Comparison of ENCODE assay signal across 8 cellular contexts in genomic region chr4:77861500-77861899, GRCh38. TPM values are rescaled to one million over a fixed set of nuclear protein-coding genes. Genes with fewer than 3 reads are reported as not detected.
DNase-seq lines count a peak whose midpoint lies in the region; ATAC-seq and TF ChIP-seq lines count a peak whose summit lies in the region.

No MANE protein-coding gene starts in this region.

- H3K9me3 ChIP-seq in vagina, result no peaks in the 10 kb centered on the region

- H3K36me3 Mint-ChIP-seq in activated naive CD8-positive, alpha-beta T cell treated with anti-CD3 and anti-CD28 coated beads, Interleukin-2, amount 50 U/mL, for 24 hours (ENCODE audit: low read depth), result peaks cover 21% of the 10 kb centered on the region
- peaks cover 5% of the 10 kb centered on the region for H3K36me3 Mint-ChIP-seq in memory B cell

- peak overlapping the region; percentile 100 for H3K27ac Mint-ChIP-seq in activated naive CD8-positive, alpha-beta T cell treated with anti-CD3 and anti-CD28 coated beads, Interleukin-2, amount 50 U/mL, for 24 hours
- peak overlapping the region; percentile 100 for H3K27ac Mint-ChIP-seq in memory B cell

- ATAC-seq in activated naive CD8-positive, alpha-beta T cell treated with anti-CD3 and anti-CD28 coated beads, Interleukin-2, amount 50 U/mL, for 24 hours, result peak; percentile 60
- no peak for ATAC-seq in memory B cell (ENCODE audit: low read depth)
- no peak for ATAC-seq in HG02981 (IDR thresholded peaks at IDR 0.05; ENCODE audit: unreplicated experiment)
- ATAC-seq in HG03457 (IDR thresholded peaks at IDR 0.05; ENCODE audit: unreplicated experiment), result no peak

- H3K4me1 Mint-ChIP-seq in activated naive CD8-positive, alpha-beta T cell treated with anti-CD3 and anti-CD28 coated beads, Interleukin-2, amount 50 U/mL, for 24 hours, result peaks cover 75% of the 10 kb centered on the region
- H3K4me1 Mint-ChIP-seq in memory B cell, result peaks cover 32% of the 10 kb centered on the region

- intact Hi-C loops in vagina (cut with DNase I), result loop anchor here (5.0 kb wide), 1 partner anchor 39 kb away; no protein-coding TSS in a partner anchor

- peaks cover 3% of the 10 kb centered on the region for H3K27me3 Mint-ChIP-seq in activated naive CD8-positive, alpha-beta T cell treated with anti-CD3 and anti-CD28 coated beads, Interleukin-2, amount 50 U/mL, for 24 hours
- H3K27me3 Mint-ChIP-seq in memory B cell, result no peaks in the 10 kb centered on the region

- no peaks in the 10 kb centered on the region for H3K36me3 ChIP-seq in vagina

- no peaks in the 10 kb centered on the region for H3K9me3 Mint-ChIP-seq in activated naive CD8-positive, alpha-beta T cell treated with anti-CD3 and anti-CD28 coated beads, Interleukin-2, amount 50 U/mL, for 24 hours
- no peaks in the 10 kb centered on the region for H3K9me3 Mint-ChIP-seq in memory B cell

- H3K4me3 Mint-ChIP-seq in activated naive CD8-positive, alpha-beta T cell treated with anti-CD3 and anti-CD28 coated beads, Interleukin-2, amount 50 U/mL, for 24 hours, result peak overlapping the region; percentile 95
- peak overlapping the region; percentile 91 for H3K4me3 Mint-ChIP-seq in memory B cell

- DNase-seq in stimulated activated CD4-positive, alpha-beta T cell treated with anti-CD3 and anti-CD28 coated beads, Interleukin-1b, Interleukin-23, amount 100 ng/mL, for 48 hours, result peak; percentile 41
- no peak for DNase-seq in stimulated activated CD4-positive, alpha-beta T cell treated with anti-CD3 and anti-CD28 coated beads, Interleukin-2, amount 100 ng/mL, for 48 hours
- DNase-seq in activated naive CD8-positive, alpha-beta T cell treated with anti-CD3 and anti-CD28 coated beads, Interleukin-2, amount 50 U/mL, for 24 hours, result no peak
- DNase-seq in memory B cell (ENCODE audit: low spot score in 2 of 2) (no peak), vagina (ENCODE audit: extremely low spot score in 2 of 2) (no peak), NCI-H1105 (lab: John Stamatoyannopoulos, UW) (no peak)

- H3K4me3 ChIP-seq in vagina, result peak overlapping the region; percentile 75 to 83

- no peaks in the 10 kb centered on the region for H3K27me3 ChIP-seq in vagina

- no peak for TF ChIP-seq POLR2A in vagina (IDR thresholded peaks at IDR 0.05)

- H3K27ac ChIP-seq in vagina, result peak overlapping the region; percentile 96

- TF ChIP-seq CTCF in vagina (IDR thresholded peaks at IDR 0.05), result no peak

- H3K4me1 ChIP-seq in vagina, result peaks cover 24% of the 10 kb centered on the region

RNA-seq across cellular contexts. Expression of gene MRPL1, which starts 1.1 kb away (rescaled TPM):
- 20.1 TPM for total RNA-seq in vagina

RNA-seq across cellular contexts. Expression of gene CNOT6L, which starts 42.3 kb away (rescaled TPM):
- total RNA-seq in vagina, result 22.1 TPM
